1 cellular context compared by ENCODE assay signal in the genomic region with DNA sequence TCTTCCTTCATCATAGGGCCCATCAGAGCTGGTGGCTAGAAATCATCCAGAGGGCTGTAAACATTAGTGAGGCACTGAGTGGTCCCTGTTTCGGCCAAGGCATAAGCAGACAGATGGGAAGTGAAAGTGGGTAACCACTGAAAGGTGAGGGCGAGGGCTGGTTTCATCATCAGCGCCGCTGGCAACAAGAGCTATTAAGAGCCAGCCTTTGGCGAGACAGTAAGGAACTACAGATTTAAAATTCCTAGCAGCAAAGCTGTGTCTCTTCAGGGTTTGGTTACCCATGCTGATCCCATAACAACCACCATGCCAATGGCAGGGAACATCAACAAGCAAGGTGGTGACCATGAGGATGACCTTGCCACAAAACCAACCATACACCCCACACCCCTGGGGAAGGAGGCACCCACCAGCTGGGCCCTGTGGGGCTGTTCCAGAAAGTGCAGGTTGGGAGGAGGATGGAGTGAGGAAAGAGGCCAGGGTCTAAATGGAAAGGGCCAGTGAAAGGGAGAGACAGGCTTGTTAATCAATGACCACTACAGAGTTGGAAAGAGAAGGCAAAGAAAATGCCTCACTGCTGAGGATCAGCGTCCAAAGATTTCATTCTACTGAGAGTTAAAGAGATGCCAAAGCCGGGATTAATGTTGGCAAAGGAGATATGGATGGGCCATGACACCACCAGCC.
TF ChIP-seq lines count a peak whose summit lies in the region.

No MANE protein-coding gene starts in this region.

TF ChIP-seq in GM12878, 131 proteins besides CTCF, POLR2A, EP300 and RAD21 (continued from another document and continues in another):
- TF ChIP-seq, protein P1, sequence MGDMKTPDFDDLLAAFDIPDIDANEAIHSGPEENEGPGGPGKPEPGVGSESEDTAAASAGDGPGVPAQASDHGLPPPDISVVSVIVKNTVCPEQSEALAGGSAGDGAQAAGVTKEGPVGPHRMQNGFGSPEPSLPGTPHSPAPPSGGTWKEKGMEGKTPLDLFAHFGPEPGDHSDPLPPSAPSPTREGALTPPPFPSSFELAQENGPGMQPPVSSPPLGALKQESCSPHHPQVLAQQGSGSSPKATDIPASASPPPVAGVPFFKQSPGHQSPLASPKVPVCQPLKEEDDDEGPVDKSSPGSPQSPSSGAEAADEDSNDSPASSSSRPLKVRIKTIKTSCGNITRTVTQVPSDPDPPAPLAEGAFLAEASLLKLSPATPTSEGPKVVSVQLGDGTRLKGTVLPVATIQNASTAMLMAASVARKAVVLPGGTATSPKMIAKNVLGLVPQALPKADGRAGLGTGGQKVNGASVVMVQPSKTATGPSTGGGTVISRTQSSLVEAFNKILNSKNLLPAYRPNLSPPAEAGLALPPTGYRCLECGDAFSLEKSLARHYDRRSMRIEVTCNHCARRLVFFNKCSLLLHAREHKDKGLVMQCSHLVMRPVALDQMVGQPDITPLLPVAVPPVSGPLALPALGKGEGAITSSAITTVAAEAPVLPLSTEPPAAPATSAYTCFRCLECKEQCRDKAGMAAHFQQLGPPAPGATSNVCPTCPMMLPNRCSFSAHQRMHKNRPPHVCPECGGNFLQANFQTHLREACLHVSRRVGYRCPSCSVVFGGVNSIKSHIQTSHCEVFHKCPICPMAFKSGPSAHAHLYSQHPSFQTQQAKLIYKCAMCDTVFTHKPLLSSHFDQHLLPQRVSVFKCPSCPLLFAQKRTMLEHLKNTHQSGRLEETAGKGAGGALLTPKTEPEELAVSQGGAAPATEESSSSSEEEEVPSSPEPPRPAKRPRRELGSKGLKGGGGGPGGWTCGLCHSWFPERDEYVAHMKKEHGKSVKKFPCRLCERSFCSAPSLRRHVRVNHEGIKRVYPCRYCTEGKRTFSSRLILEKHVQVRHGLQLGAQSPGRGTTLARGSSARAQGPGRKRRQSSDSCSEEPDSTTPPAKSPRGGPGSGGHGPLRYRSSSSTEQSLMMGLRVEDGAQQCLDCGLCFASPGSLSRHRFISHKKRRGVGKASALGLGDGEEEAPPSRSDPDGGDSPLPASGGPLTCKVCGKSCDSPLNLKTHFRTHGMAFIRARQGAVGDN (IDR thresholded peaks at IDR 0.05), result no peak
- TF ChIP-seq SUZ12 (IDR thresholded peaks at IDR 0.05; ENCODE audit: unreplicated experiment), result no peak
- TF ChIP-seq, protein P2, sequence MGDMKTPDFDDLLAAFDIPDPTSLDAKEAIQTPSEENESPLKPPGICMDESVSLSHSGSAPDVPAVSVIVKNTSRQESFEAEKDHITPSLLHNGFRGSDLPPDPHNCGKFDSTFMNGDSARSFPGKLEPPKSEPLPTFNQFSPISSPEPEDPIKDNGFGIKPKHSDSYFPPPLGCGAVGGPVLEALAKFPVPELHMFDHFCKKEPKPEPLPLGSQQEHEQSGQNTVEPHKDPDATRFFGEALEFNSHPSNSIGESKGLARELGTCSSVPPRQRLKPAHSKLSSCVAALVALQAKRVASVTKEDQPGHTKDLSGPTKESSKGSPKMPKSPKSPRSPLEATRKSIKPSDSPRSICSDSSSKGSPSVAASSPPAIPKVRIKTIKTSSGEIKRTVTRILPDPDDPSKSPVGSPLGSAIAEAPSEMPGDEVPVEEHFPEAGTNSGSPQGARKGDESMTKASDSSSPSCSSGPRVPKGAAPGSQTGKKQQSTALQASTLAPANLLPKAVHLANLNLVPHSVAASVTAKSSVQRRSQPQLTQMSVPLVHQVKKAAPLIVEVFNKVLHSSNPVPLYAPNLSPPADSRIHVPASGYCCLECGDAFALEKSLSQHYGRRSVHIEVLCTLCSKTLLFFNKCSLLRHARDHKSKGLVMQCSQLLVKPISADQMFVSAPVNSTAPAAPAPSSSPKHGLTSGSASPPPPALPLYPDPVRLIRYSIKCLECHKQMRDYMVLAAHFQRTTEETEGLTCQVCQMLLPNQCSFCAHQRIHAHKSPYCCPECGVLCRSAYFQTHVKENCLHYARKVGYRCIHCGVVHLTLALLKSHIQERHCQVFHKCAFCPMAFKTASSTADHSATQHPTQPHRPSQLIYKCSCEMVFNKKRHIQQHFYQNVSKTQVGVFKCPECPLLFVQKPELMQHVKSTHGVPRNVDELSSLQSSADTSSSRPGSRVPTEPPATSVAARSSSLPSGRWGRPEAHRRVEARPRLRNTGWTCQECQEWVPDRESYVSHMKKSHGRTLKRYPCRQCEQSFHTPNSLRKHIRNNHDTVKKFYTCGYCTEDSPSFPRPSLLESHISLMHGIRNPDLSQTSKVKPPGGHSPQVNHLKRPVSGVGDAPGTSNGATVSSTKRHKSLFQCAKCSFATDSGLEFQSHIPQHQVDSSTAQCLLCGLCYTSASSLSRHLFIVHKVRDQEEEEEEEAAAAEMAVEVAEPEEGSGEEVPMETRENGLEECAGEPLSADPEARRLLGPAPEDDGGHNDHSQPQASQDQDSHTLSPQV (IDR thresholded peaks at IDR 0.05), result no peak
- TF ChIP-seq GABPA (IDR thresholded peaks at IDR 0.05; ENCODE audit: low read depth), result no peak
- TF ChIP-seq ASH2L (IDR thresholded peaks at IDR 0.05; ENCODE audit: borderline replicate concordance, low read depth), result no peak
- TF ChIP-seq, protein P3, sequence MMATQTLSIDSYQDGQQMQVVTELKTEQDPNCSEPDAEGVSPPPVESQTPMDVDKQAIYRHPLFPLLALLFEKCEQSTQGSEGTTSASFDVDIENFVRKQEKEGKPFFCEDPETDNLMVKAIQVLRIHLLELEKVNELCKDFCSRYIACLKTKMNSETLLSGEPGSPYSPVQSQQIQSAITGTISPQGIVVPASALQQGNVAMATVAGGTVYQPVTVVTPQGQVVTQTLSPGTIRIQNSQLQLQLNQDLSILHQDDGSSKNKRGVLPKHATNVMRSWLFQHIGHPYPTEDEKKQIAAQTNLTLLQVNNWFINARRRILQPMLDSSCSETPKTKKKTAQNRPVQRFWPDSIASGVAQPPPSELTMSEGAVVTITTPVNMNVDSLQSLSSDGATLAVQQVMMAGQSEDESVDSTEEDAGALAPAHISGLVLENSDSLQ (IDR thresholded peaks at IDR 0.05), result no peak
- no peak for TF ChIP-seq POU2F2 (IDR thresholded peaks at IDR 0.05; ENCODE audit: borderline replicate concordance, low read depth, low read length)
- no peak for TF ChIP-seq MYB (IDR thresholded peaks at IDR 0.05; ENCODE audit: borderline replicate concordance, low read depth, low read length)
- 0 out of 2 replicates have a peak, but pooled peaks have one; percentile 37 for TF ChIP-seq MXI1 (IDR thresholded peaks at IDR 0.05; ENCODE audit: low read depth, low read length)
- peak; percentile 88 for TF ChIP-seq IKZF1 (conservative IDR thresholded peaks at IDR 0.05)
- TF ChIP-seq, protein P4, sequence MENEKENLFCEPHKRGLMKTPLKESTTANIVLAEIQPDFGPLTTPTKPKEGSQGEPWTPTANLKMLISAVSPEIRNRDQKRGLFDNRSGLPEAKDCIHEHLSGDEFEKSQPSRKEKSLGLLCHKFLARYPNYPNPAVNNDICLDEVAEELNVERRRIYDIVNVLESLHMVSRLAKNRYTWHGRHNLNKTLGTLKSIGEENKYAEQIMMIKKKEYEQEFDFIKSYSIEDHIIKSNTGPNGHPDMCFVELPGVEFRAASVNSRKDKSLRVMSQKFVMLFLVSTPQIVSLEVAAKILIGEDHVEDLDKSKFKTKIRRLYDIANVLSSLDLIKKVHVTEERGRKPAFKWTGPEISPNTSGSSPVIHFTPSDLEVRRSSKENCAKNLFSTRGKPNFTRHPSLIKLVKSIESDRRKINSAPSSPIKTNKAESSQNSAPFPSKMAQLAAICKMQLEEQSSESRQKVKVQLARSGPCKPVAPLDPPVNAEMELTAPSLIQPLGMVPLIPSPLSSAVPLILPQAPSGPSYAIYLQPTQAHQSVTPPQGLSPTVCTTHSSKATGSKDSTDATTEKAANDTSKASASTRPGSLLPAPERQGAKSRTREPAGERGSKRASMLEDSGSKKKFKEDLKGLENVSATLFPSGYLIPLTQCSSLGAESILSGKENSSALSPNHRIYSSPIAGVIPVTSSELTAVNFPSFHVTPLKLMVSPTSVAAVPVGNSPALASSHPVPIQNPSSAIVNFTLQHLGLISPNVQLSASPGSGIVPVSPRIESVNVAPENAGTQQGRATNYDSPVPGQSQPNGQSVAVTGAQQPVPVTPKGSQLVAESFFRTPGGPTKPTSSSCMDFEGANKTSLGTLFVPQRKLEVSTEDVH (IDR thresholded peaks at IDR 0.05; ENCODE audit: low read depth, partially characterized antibody), result no peak
- TF ChIP-seq TAF1 (IDR thresholded peaks at IDR 0.05; ENCODE audit: borderline replicate concordance, low read depth, low read length), result no peak
- TF ChIP-seq ZNF622 (IDR thresholded peaks at IDR 0.05), result no peak
- TF ChIP-seq, protein P5, sequence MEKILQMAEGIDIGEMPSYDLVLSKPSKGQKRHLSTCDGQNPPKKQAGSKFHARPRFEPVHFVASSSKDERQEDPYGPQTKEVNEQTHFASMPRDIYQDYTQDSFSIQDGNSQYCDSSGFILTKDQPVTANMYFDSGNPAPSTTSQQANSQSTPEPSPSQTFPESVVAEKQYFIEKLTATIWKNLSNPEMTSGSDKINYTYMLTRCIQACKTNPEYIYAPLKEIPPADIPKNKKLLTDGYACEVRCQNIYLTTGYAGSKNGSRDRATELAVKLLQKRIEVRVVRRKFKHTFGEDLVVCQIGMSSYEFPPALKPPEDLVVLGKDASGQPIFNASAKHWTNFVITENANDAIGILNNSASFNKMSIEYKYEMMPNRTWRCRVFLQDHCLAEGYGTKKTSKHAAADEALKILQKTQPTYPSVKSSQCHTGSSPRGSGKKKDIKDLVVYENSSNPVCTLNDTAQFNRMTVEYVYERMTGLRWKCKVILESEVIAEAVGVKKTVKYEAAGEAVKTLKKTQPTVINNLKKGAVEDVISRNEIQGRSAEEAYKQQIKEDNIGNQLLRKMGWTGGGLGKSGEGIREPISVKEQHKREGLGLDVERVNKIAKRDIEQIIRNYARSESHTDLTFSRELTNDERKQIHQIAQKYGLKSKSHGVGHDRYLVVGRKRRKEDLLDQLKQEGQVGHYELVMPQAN (conservative IDR thresholded peaks at IDR 0.05), result no peak
- no peak for TF ChIP-seq ZNF24 (IDR thresholded peaks at IDR 0.05)
- TF ChIP-seq CHD2 (IDR thresholded peaks at IDR 0.05; ENCODE audit: borderline replicate concordance, low read depth, low read length), result peak; percentile 30; the same call in 1 of the 2 replicates
- no peak for TF ChIP-seq NR2C1 (IDR thresholded peaks at IDR 0.05)
- peak; percentile 72; the same call in 1 of the 2 replicates for TF ChIP-seq PAX5 (IDR thresholded peaks at IDR 0.05; ENCODE audit: borderline replicate concordance, low read depth, low read length)
- no peak for TF ChIP-seq KLF5 (IDR thresholded peaks at IDR 0.05; ENCODE audit: partially characterized antibody)
- TF ChIP-seq, protein P6, sequence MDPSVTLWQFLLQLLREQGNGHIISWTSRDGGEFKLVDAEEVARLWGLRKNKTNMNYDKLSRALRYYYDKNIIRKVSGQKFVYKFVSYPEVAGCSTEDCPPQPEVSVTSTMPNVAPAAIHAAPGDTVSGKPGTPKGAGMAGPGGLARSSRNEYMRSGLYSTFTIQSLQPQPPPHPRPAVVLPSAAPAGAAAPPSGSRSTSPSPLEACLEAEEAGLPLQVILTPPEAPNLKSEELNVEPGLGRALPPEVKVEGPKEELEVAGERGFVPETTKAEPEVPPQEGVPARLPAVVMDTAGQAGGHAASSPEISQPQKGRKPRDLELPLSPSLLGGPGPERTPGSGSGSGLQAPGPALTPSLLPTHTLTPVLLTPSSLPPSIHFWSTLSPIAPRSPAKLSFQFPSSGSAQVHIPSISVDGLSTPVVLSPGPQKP (IDR thresholded peaks at IDR 0.05; ENCODE audit: low read depth, low read length), result no peak
- no peak for TF ChIP-seq CHD4 (IDR thresholded peaks at IDR 0.05)
- no peak for TF ChIP-seq RELA (IDR thresholded peaks at IDR 0.05; ENCODE audit: borderline replicate concordance, partially characterized antibody)
- TF ChIP-seq, protein P7, sequence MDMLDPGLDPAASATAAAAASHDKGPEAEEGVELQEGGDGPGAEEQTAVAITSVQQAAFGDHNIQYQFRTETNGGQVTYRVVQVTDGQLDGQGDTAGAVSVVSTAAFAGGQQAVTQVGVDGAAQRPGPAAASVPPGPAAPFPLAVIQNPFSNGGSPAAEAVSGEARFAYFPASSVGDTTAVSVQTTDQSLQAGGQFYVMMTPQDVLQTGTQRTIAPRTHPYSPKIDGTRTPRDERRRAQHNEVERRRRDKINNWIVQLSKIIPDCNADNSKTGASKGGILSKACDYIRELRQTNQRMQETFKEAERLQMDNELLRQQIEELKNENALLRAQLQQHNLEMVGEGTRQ (IDR thresholded peaks at IDR 0.05; ENCODE audit: borderline replicate concordance, low read depth, low read length), result no peak
- TF ChIP-seq, protein P8, sequence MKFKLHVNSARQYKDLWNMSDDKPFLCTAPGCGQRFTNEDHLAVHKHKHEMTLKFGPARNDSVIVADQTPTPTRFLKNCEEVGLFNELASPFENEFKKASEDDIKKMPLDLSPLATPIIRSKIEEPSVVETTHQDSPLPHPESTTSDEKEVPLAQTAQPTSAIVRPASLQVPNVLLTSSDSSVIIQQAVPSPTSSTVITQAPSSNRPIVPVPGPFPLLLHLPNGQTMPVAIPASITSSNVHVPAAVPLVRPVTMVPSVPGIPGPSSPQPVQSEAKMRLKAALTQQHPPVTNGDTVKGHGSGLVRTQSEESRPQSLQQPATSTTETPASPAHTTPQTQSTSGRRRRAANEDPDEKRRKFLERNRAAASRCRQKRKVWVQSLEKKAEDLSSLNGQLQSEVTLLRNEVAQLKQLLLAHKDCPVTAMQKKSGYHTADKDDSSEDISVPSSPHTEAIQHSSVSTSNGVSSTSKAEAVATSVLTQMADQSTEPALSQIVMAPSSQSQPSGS (IDR thresholded peaks at IDR 0.05; ENCODE audit: low read length), result no peak; the same call in 1 of the 2 replicates
- no peak for TF ChIP-seq EZH2 (IDR thresholded peaks at IDR 0.05; ENCODE audit: borderline replicate concordance, control insufficient read depth, low read depth, low read length)
- TF ChIP-seq, protein P9, sequence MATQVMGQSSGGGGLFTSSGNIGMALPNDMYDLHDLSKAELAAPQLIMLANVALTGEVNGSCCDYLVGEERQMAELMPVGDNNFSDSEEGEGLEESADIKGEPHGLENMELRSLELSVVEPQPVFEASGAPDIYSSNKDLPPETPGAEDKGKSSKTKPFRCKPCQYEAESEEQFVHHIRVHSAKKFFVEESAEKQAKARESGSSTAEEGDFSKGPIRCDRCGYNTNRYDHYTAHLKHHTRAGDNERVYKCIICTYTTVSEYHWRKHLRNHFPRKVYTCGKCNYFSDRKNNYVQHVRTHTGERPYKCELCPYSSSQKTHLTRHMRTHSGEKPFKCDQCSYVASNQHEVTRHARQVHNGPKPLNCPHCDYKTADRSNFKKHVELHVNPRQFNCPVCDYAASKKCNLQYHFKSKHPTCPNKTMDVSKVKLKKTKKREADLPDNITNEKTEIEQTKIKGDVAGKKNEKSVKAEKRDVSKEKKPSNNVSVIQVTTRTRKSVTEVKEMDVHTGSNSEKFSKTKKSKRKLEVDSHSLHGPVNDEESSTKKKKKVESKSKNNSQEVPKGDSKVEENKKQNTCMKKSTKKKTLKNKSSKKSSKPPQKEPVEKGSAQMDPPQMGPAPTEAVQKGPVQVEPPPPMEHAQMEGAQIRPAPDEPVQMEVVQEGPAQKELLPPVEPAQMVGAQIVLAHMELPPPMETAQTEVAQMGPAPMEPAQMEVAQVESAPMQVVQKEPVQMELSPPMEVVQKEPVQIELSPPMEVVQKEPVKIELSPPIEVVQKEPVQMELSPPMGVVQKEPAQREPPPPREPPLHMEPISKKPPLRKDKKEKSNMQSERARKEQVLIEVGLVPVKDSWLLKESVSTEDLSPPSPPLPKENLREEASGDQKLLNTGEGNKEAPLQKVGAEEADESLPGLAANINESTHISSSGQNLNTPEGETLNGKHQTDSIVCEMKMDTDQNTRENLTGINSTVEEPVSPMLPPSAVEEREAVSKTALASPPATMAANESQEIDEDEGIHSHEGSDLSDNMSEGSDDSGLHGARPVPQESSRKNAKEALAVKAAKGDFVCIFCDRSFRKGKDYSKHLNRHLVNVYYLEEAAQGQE (IDR thresholded peaks at IDR 0.05; ENCODE audit: low read depth, low read length), result no peak
- peak; percentile 68; the same call in 1 of the 2 replicates for TF ChIP-seq BCL11A (IDR thresholded peaks at IDR 0.05; ENCODE audit: low read depth, low read length)
